ENCODE assay signal across 8 cellular contexts in genomic region chrX:24080245-24080644, GRCh38. TPM values are rescaled to one million over a fixed set of nuclear protein-coding genes. Genes with fewer than 3 reads are reported as not detected.
DNase-seq lines count a peak whose midpoint lies in the region; ATAC-seq and TF ChIP-seq lines count a peak whose summit lies in the region.
"Not testable (repeated sequence)": the region's sequence is repeated elsewhere in the genome, so short reads cannot be mapped to it uniquely, and the experiment has no call there.

No MANE protein-coding gene starts in this region.

- not testable (repeated sequence) for H3K4me3 Mint-ChIP-seq in CD4-positive, alpha-beta T cell; mesothelial cell of epicardium; stimulated activated naive B cell treated with anti-CD40 and anti-IgM and Interleukin-4, amounts not matched to agents 10 μg/mL and 1 μg/mL and 100 μg/mL, for 72 hours

- H3K27ac ChIP-seq in CD4-positive, alpha-beta T cell (ENCODE audit: low read depth, low read length), result not testable (repeated sequence)

- H3K27me3 ChIP-seq in CD4-positive, alpha-beta T cell (ENCODE audit: control insufficient read depth, insufficient read depth, low read length), result not testable (repeated sequence)

- not testable (repeated sequence) for ATAC-seq in CD4-positive, alpha-beta T cell (ENCODE audit: poor library complexity); stimulated activated naive B cell treated with anti-CD40 and anti-IgM and Interleukin-4, amounts not matched to agents 10 μg/mL and 1 μg/mL and 100 μg/mL, for 72 hours (replicated peaks)
- peak; percentile 21 for ATAC-seq in GM21786 (IDR thresholded peaks at IDR 0.05; ENCODE audit: unreplicated experiment)
- peak; percentile 30 for ATAC-seq in HG02885 (IDR thresholded peaks at IDR 0.05; ENCODE audit: poor library complexity, unreplicated experiment)

- TF ChIP-seq CTCF in CD4-positive, alpha-beta T cell (IDR thresholded peaks at IDR 0.05); mesothelial cell of epicardium (IDR thresholded peaks at IDR 0.05; ENCODE audit: unreplicated experiment): not testable (repeated sequence)

- H3K27me3 Mint-ChIP-seq in CD4-positive, alpha-beta T cell; mesothelial cell of epicardium (ENCODE audit: low read depth); stimulated activated naive B cell treated with anti-CD40 and anti-IgM and Interleukin-4, amounts not matched to agents 10 μg/mL and 1 μg/mL and 100 μg/mL, for 72 hours: not testable (repeated sequence)

- H3K4me1 Mint-ChIP-seq in CD4-positive, alpha-beta T cell (ENCODE audit: low read depth); mesothelial cell of epicardium: not testable (repeated sequence)
- peaks cover 8 to 10% of the 10 kb centered on the region in 2 donors for H3K4me1 Mint-ChIP-seq in stimulated activated naive B cell treated with anti-CD40 and anti-IgM and Interleukin-4, amounts not matched to agents 10 μg/mL and 1 μg/mL and 100 μg/mL, for 72 hours

- peaks cover 33% of the 10 kb centered on the region for H3K36me3 Mint-ChIP-seq in CD4-positive, alpha-beta T cell (ENCODE audit: low read depth)
- peaks cover 28% of the 10 kb centered on the region for H3K36me3 Mint-ChIP-seq in mesothelial cell of epicardium
- peaks cover 5 to 31% of the 10 kb centered on the region in 2 donors for H3K36me3 Mint-ChIP-seq in stimulated activated naive B cell treated with anti-CD40 and anti-IgM and Interleukin-4, amounts not matched to agents 10 μg/mL and 1 μg/mL and 100 μg/mL, for 72 hours

- POLR2A ChIA-PET in CD4-positive, alpha-beta T cell (lab: Charles Lee), result not testable (repeated sequence)

- not testable (repeated sequence) for H3K9me3 ChIP-seq in CD4-positive, alpha-beta T cell (ENCODE audit: control insufficient read depth, low read length)

- not testable (repeated sequence) for H3K9me3 Mint-ChIP-seq in CD4-positive, alpha-beta T cell; mesothelial cell of epicardium; stimulated activated naive B cell treated with anti-CD40 and anti-IgM and Interleukin-4, amounts not matched to agents 10 μg/mL and 1 μg/mL and 100 μg/mL, for 72 hours

- CTCF ChIA-PET in CD4-positive, alpha-beta T cell (lab: Charles Lee), result not testable (repeated sequence)

- not testable (repeated sequence) for DNase-seq in CD4-positive, alpha-beta T cell; mesothelial cell of epicardium (ENCODE audit: low spot score in 2 of 2, unreplicated experiment in 2 of 2); stimulated activated naive B cell treated with anti-CD40 and anti-IgM and Interleukin-4, amounts not matched to agents 10 μg/mL and 1 μg/mL and 100 μg/mL, for 72 hours
- DNase-seq in OCI-M1 (lab: John Stamatoyannopoulos, UW), result peak; percentile 2
- DNase-seq in activated CD4-positive, alpha-beta T cell treated with anti-CD3 and anti-CD28 coated beads, Interleukin-2, amount 50 U/mL, for 48 hours, result peak; percentile 18 to 23
- DNase-seq in activated naive CD4-positive, alpha-beta T cell treated with Interleukin-2 at 50 U/mL for 16 hours, result peak; percentile 2

- H3K27ac Mint-ChIP-seq in CD4-positive, alpha-beta T cell, result peak overlapping the region; percentile 20
- peak overlapping the region; percentile 70 for H3K27ac Mint-ChIP-seq in mesothelial cell of epicardium
- peak overlapping the region; percentile 79 for H3K27ac Mint-ChIP-seq in stimulated activated naive B cell treated with anti-CD40 and anti-IgM and Interleukin-4, amounts not matched to agents 10 μg/mL and 1 μg/mL and 100 μg/mL, for 72 hours

- intact Hi-C loops in CD4-positive, alpha-beta T cell (cut with DNase I, micrococcal nuclease), result loop anchor here (5.0 kb wide), 2 partner anchors 72 to 162 kb away; no protein-coding TSS in a partner anchor

RNA-seq across cellular contexts. Expression of gene EIF2S3, which starts 25.5 kb away (rescaled TPM):
- 100 to 1,000 TPM; 197 to 202 TPM for total RNA-seq in CD4-positive, alpha-beta T cell
- 460 to 475 TPM (median 474 TPM) in 3 replicates for total RNA-seq in mesothelial cell of epicardium

RNA-seq across cellular contexts. Expression of gene KLHL15, which starts 53.3 kb away (rescaled TPM):
- total RNA-seq in CD4-positive, alpha-beta T cell, result 10 to 100 TPM; 31.9 to 33.7 TPM
- 21.9 to 23.8 TPM (median 22.2 TPM) in 3 replicates for total RNA-seq in mesothelial cell of epicardium

Comparison
In these comparisons a context has a peak if more than half of its experiments do, and no peak if none do; other contexts are left out.
1. H3K27ac Mint-ChIP-seq: peak in every context shown above with its lines; median percentile 79 in stimulated activated naive B cell treated with anti-CD40 and anti-IgM and Interleukin-4, amounts not matched to agents 10 μg/mL and 1 μg/mL and 100 μg/mL, for 72 hours; 70 in mesothelial cell of epicardium; 20 in CD4-positive, alpha-beta T cell.